9 cellular contexts compared by ENCODE assay signal in genomic region chr15:61871926-61872522, GRCh38.
DNase-seq lines count a peak whose midpoint lies in the region; ATAC-seq and TF ChIP-seq lines count a peak whose summit lies in the region.
"Had no signal": no experiment of that assay in that cellular context is flagged by ENCODE, and none has a peak within 500 bp of the region (broad histone marks: within the 10 kb centered on the region; RNA-seq: fewer than 3 reads in every experiment).

No MANE protein-coding gene starts in this region.

- CTCF ChIA-PET in activated CD4-positive, alpha-beta memory T cell treated with anti-CD3 and anti-CD28 coated beads for 36 hours (lab: Charles Lee): interaction anchor here (0.7 to 2.6 kb wide), 8 partner anchors 37 to 435 kb away, joined by 3 to 10 read pairs (median 4); no protein-coding TSS in a partner anchor

- no peaks in the 10 kb centered on the region for H3K27me3 Mint-ChIP-seq in activated CD4-positive, alpha-beta memory T cell treated with anti-CD3 and anti-CD28 coated beads for 36 hours

- TF ChIP-seq CTCF in GM10266 (IDR thresholded peaks at IDR 0.05; ENCODE audit: control insufficient read depth, insufficient read depth, low read depth, missing control alignments): peak; percentile 45

- ATAC-seq in GM21367 (IDR thresholded peaks at IDR 0.05; ENCODE audit: unreplicated experiment) (no peak), GM21619 (IDR thresholded peaks at IDR 0.05; ENCODE audit: unreplicated experiment) (no peak)

- no peaks in the 10 kb centered on the region for H3K9me3 Mint-ChIP-seq in activated CD4-positive, alpha-beta memory T cell treated with anti-CD3 and anti-CD28 coated beads for 36 hours
- H3K9me3 Mint-ChIP-seq: T-helper 1 cell treated with Interleukin-12 subunit alpha and Interleukin-12 subunit beta and Interleukin-4 antibody, amounts not matched to agents 30 μg/mL and 1 μg/mL, for 36 hours had no signal

- H3K36me3 Mint-ChIP-seq in activated CD4-positive, alpha-beta memory T cell treated with anti-CD3 and anti-CD28 coated beads for 36 hours: peaks cover 25% of the 10 kb centered on the region

- peak; percentile 8 for DNase-seq in GM10266 (ENCODE audit: extremely low spot score)
- DNase-seq in NCI-H1105 (lab: John Stamatoyannopoulos, UW): peak; percentile 47
- peak; percentile 15 to 45 for DNase-seq in T47D (ENCODE audit: low read depth in 1 of 2, low spot score in 1 of 2)
- DNase-seq in midbrain (lab: John Stamatoyannopoulos, UW): peak; percentile 26
- DNase-seq in activated CD4-positive, alpha-beta memory T cell treated with anti-CD3 and anti-CD28 coated beads for 36 hours: no peak
- DNase-seq in effector CD8-positive, alpha-beta T cell (lab: John Stamatoyannopoulos, UW): no peak

- in situ Hi-C loops in T47D (cut with HindIII; ENCODE audit: low pct_unique_long_range_greater_than_20kb, low sequenced_read_pairs): no loop called here

- POLR2A ChIA-PET in activated CD4-positive, alpha-beta memory T cell treated with anti-CD3 and anti-CD28 coated beads for 36 hours (lab: Charles Lee): no interaction called here

- H3K4me3 Mint-ChIP-seq in activated CD4-positive, alpha-beta memory T cell treated with anti-CD3 and anti-CD28 coated beads for 36 hours: no peak overlapping the region
- H3K4me3 Mint-ChIP-seq: T-helper 1 cell treated with Interleukin-12 subunit alpha and Interleukin-12 subunit beta and Interleukin-4 antibody, amounts not matched to agents 30 μg/mL and 1 μg/mL, for 36 hours had no signal

- H3K27ac Mint-ChIP-seq in activated CD4-positive, alpha-beta memory T cell treated with anti-CD3 and anti-CD28 coated beads for 36 hours: no peak overlapping the region
- H3K27ac Mint-ChIP-seq: T-helper 1 cell treated with Interleukin-12 subunit alpha and Interleukin-12 subunit beta and Interleukin-4 antibody, amounts not matched to agents 30 μg/mL and 1 μg/mL, for 36 hours had no signal

- H3K4me1 Mint-ChIP-seq in activated CD4-positive, alpha-beta memory T cell treated with anti-CD3 and anti-CD28 coated beads for 36 hours (ENCODE audit: low read depth): no peaks in the 10 kb centered on the region

- intact Hi-C loops in activated CD4-positive, alpha-beta memory T cell treated with anti-CD3 and anti-CD28 coated beads for 36 hours (cut with micrococcal nuclease): loop anchor here (2.0 to 5.0 kb wide), 2 partner anchors 199 to 435 kb away; no protein-coding TSS in a partner anchor

Comparison
In these comparisons a context has a peak if more than half of its experiments do, and no peak if none do; other contexts are left out.
1. DNase-seq: peak in GM10266 (single experiment), NCI-H1105 (single experiment), T47D (2 of 2) and midbrain (single experiment); none in activated CD4-positive, alpha-beta memory T cell treated with anti-CD3 and anti-CD28 coated beads for 36 hours (single experiment) and effector CD8-positive, alpha-beta T cell (single experiment).